Comparison of ENCODE assay signal across 8 cellular contexts in the genomic region with DNA sequence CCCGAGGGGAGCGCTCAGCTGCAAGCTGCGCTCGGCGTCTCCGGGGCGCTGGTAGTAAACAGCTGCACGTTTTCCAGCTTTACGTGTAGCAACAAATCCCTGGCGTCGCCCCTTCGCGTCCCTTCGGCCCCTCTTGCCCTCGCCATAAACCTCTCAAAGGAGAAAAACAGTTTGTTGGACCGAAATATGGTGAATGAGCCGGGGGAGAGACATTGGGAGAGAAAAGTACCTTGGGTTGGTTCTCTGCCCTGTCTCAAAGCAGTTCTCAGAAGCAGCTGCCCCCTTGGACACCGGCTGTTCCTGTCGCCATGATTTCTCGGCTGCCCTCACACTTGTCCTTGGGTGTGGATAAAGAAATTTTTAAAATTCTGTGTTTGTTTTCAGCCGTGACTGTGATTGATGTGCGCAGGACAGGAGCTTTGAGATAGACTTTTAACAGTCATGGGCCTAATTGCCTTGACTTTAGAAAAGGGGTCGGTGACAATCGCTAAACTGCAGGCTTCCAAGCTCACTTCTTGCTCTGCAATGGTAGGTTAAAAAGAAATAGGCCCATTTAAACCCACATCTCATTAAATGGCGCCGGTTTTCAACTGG. TPM values are rescaled to one million over a fixed set of nuclear protein-coding genes. Genes with fewer than 3 reads are reported as not detected.
DNase-seq lines count a peak whose midpoint lies in the region; ATAC-seq, FAIRE-seq and TF ChIP-seq lines count a peak whose summit lies in the region.

No MANE protein-coding gene starts in this region.

- H4K20me1 ChIP-seq in K562 (replicated peaks; ENCODE audit: control insufficient read depth, insufficient read depth, low read length), result no peaks in the 10 kb centered on the region

- peaks cover 17% of the 10 kb centered on the region for H3K4me1 ChIP-seq in HUES64 (ENCODE audit: insufficient read depth, low read length)
- peaks cover 10 to 19% of the 10 kb centered on the region in 2 experiments; a peak in 4 of 5 replicates for H3K4me1 ChIP-seq in K562 (replicated peaks in 1 of 2; ENCODE audit: control insufficient read depth in 2 of 2, insufficient read depth in 2 of 2, low read length in 2 of 2)
- peaks cover 35% of the 10 kb centered on the region for H3K4me1 ChIP-seq in upper lobe of right lung

- ATAC-seq in K562, result no peak
- no peak for ATAC-seq in memory B cell (ENCODE audit: low read depth)
- ATAC-seq in upper lobe of right lung, result no peak
- ATAC-seq in HG03139 (IDR thresholded peaks at IDR 0.05; ENCODE audit: unreplicated experiment), result no peak
- no peak for ATAC-seq in HG02981 (IDR thresholded peaks at IDR 0.05; ENCODE audit: unreplicated experiment)

- no peak for TF ChIP-seq RAD21 in K562 (CRISPR knock-in tag; conservative IDR thresholded peaks at IDR 0.05 in 1 of 2, IDR thresholded peaks at IDR 0.05 in 1 of 2)

- H3K27ac ChIP-seq in HUES64 (ENCODE audit: low read depth, low read length) (peak overlapping the region; percentile 84; the same call in 1 of the 2 replicates), K562 (ENCODE audit: extremely low read depth, low read depth, low read length) (peak overlapping the region; percentile 91), upper lobe of right lung (peak overlapping the region; percentile 93)

- H3K9me1 ChIP-seq in K562 (ENCODE audit: control insufficient read depth, insufficient read depth, low read length), result no peaks in the 10 kb centered on the region

- H3K4me2 ChIP-seq in K562 (ENCODE audit: insufficient read depth, low read length), result peak overlapping the region; percentile 75

- H2AFZ ChIP-seq in K562 (ENCODE audit: low read depth, low read length), result no peak overlapping the region

- H3K9ac ChIP-seq in HUES64 (ENCODE audit: low read depth, low read length), result peak overlapping the region; percentile 86
- H3K9ac ChIP-seq in K562 (ENCODE audit: insufficient read depth in 1 of 2, low read depth in 2 of 2, low read length in 2 of 2), result peak overlapping the region; percentile 81 to 91

- H3K9me3 ChIP-seq in HUES64 (ENCODE audit: insufficient read depth, low read depth, low read length) (no peaks in the 10 kb centered on the region), K562 (replicated peaks; ENCODE audit: control insufficient read depth, insufficient read depth, low read depth, low read length) (peaks cover 7% of the 10 kb centered on the region; the same call in 1 of the 2 replicates), upper lobe of right lung (no peaks in the 10 kb centered on the region)

- DNase-seq in BJ (ENCODE audit: low read depth) (no peak), K562 (ENCODE audit: extremely low read depth in 1 of 4, low spot score in 3 of 4) (peak in 1 of 4 experiments; percentile 41), memory B cell (ENCODE audit: low spot score in 2 of 2) (no peak), upper lobe of right lung (no peak)
- DNase-seq in effector CD8-positive, alpha-beta T cell (lab: John Stamatoyannopoulos, UW), result no peak

- peaks cover 36% of the 10 kb centered on the region for H3K4me1 Mint-ChIP-seq in memory B cell

- H3K4me3 Mint-ChIP-seq in memory B cell, result peak overlapping the region; percentile 96

- H3K4me3 ChIP-seq in BJ (ENCODE audit: low read depth, low read length) (peak overlapping the region; percentile 97), HUES64 (ENCODE audit: low read length) (peak overlapping the region; percentile 81), K562 (peak overlapping the region; percentile 91), upper lobe of right lung (peak overlapping the region; percentile 91)

- WGBS in HUES64, result 2% methylated on average over 26 of the region's 26 CpGs
- WGBS in K562 (ENCODE audit: insufficient coverage, low coverage, missing lambda C conversion rate), result under 1% methylated on average over 15 of the region's 26 CpGs

- no peaks in the 10 kb centered on the region for H3K36me3 ChIP-seq in BJ (ENCODE audit: control insufficient read depth, insufficient read depth, low read length)
- no peaks in the 10 kb centered on the region for H3K36me3 ChIP-seq in HUES64 (ENCODE audit: insufficient read depth, low read length)
- peaks cover 15% of the 10 kb centered on the region for H3K36me3 ChIP-seq in K562 (ENCODE audit: control insufficient read depth, insufficient read depth, low read length)
- no peaks in the 10 kb centered on the region for H3K36me3 ChIP-seq in upper lobe of right lung

- CTCF ChIA-PET in BJ (lab: Yijun Ruan, JAX) (interaction anchor here (1.2 to 1.7 kb wide), 7 partner anchors 26 to 195 kb away, joined by 3 to 10 read pairs (median 5); partner anchors contain the start of gene JAK2), K562 (lab: Yijun Ruan, JAX; ENCODE audit: low intra/inter-chr PET ratio) (no interaction called here)

- no peaks in the 10 kb centered on the region for H3K27me3 ChIP-seq in BJ (ENCODE audit: control insufficient read depth, insufficient read depth, low read length)
- no peaks in the 10 kb centered on the region for H3K27me3 ChIP-seq in HUES64 (ENCODE audit: insufficient read depth, low read length)
- no peaks in the 10 kb centered on the region for H3K27me3 ChIP-seq in K562 (ENCODE audit: control insufficient read depth in 2 of 2, insufficient read depth in 2 of 2, low read length in 2 of 2)
- no peaks in the 10 kb centered on the region for H3K27me3 ChIP-seq in upper lobe of right lung

- peak overlapping the region; percentile 88 for H3K27ac Mint-ChIP-seq in memory B cell

- in situ Hi-C loops in K562 (cut with MboI), result no loop called here

- BruUV-seq in K562 (replicated peaks; lab: Mats Ljungman, UMichigan), result no TSS peak

- no peak for FAIRE-seq in K562 (lab: Jason Lieb, UNC)

- no peaks in the 10 kb centered on the region for H3K36me3 Mint-ChIP-seq in memory B cell

- TF ChIP-seq EP300 in K562 (IDR thresholded peaks at IDR 0.05; ENCODE audit: low read length), result no peak

- TF ChIP-seq CTCF in BJ (IDR thresholded peaks at IDR 0.05; ENCODE audit: insufficient read depth, low read depth, low read length), result no peak
- no peak for TF ChIP-seq CTCF in K562 (IDR thresholded peaks at IDR 0.05 in 2 of 3, conservative IDR thresholded peaks at IDR 0.05 in 1 of 3; ENCODE audit: insufficient read depth in 2 of 3, low read depth in 1 of 3, low read length in 3 of 3)
- TF ChIP-seq CTCF in upper lobe of right lung (IDR thresholded peaks at IDR 0.05), result no peak

- POLR2A ChIA-PET in BJ (lab: Charles Lee) (no interaction called here), K562 (lab: Yijun Ruan, JAX) (interaction anchor here (1.0 to 2.6 kb wide), 6 partner anchors 17 to 69 kb away, joined by 3 to 14 read pairs (median 4); no protein-coding TSS in a partner anchor)

- no peaks in the 10 kb centered on the region for H3K9me3 Mint-ChIP-seq in memory B cell

- no peak for TF ChIP-seq POLR2A in K562 (conservative IDR thresholded peaks at IDR 0.05)

- no peaks in the 10 kb centered on the region for H3K27me3 Mint-ChIP-seq in memory B cell

- peaks cover 58% of the 10 kb centered on the region for H3K79me2 ChIP-seq in K562 (ENCODE audit: control insufficient read depth, insufficient read depth, low read length)

- intact Hi-C loops in K562 (cut with micrococcal nuclease), result loop anchor here (10.0 kb wide), 1 partner anchor 131 kb away; no protein-coding TSS in a partner anchor
- intact Hi-C loops in upper lobe of right lung (cut with DNase I), result no loop called here

RNA-seq across cellular contexts. Expression of gene RCL1, which starts 0.8 kb away (rescaled TPM):
- polyA plus RNA-seq in BJ (2011; rRNA removed), result 3.7 and 5.1 TPM in 2 replicates
- polyA minus RNA-seq in BJ (2011; rRNA and poly(A)+ RNA removed), result 5.1 and 8.9 TPM in 2 replicates
- 20.6 TPM for polyA plus RNA-seq in HUES64 (2013, experiment 1 of 2)
- 18.8 TPM for polyA plus RNA-seq in HUES64 (2013, experiment 2 of 2)
- total RNA-seq in K562 (2011; cell fraction: chromatin; rRNA removed; ENCODE audit: low replicate concordance), result 60.6 and 89.3 TPM in 2 replicates
- 32.9 and 33.2 TPM in 2 replicates for total RNA-seq in K562 (2011; cell fraction: nucleolus; rRNA removed)
- 50.7 and 56.7 TPM in 2 replicates for total RNA-seq in K562 (2011; cell fraction: nucleoplasm; rRNA removed)
- 47.4 and 53.9 TPM in 2 replicates for total RNA-seq in K562 (2014; rRNA removed)
- total RNA-seq in K562 (2014; rRNA removed; fragmentation: Illumina TruSeq; extraction: Trizol), result 35.7 and 37.7 TPM in 2 replicates
- 38.2 and 38.6 TPM in 2 replicates for total RNA-seq in K562 (2015; rRNA removed; fragmentation: Illumina TruSeq; extraction: Trizol)
- total RNA-seq in K562 (2021), result 46.4 and 47.5 TPM in 2 replicates
- 24.0 and 40.9 TPM in 2 replicates for polyA plus RNA-seq in K562 (2011; rRNA removed)
- polyA plus RNA-seq in K562 (2011; cell fraction: cytosol; rRNA removed), result 32.2 and 52.1 TPM in 2 replicates
- polyA plus RNA-seq in K562 (2011; cell fraction: nucleus; rRNA removed), result 45.1 and 54.2 TPM in 2 replicates
- polyA plus RNA-seq in K562 (2012), result 32.1 and 45.8 TPM in 2 replicates
- polyA plus RNA-seq in K562 (2014; fragmentation: Illumina TruSeq; extraction: Trizol), result 61.6 and 67.7 TPM in 2 replicates
- polyA plus RNA-seq in K562 (2014; fragmentation: Nextera tagmentation; extraction: Ambion mirVana), result 10 to 100 TPM; 36.9 to 46.1 TPM
- polyA plus RNA-seq in K562 (2014; rRNA removed), result 34.3 and 37.4 TPM in 2 replicates
- polyA minus RNA-seq in K562 (2011; rRNA and poly(A)+ RNA removed), result 37.0 and 57.9 TPM in 2 replicates
- 28.0 and 32.1 TPM in 2 replicates for polyA minus RNA-seq in K562 (2011; cell fraction: cytosol; rRNA and poly(A)+ RNA removed)
- polyA minus RNA-seq in K562 (2011; cell fraction: nucleus; rRNA and poly(A)+ RNA removed), result 52.6 and 116 TPM in 2 replicates
- total RNA-seq in upper lobe of right lung, result 19.6 TPM

RNA-seq across cellular contexts. Expression of gene AK3, which starts 52.5 kb away (rescaled TPM):
- 30.1 and 46.1 TPM in 2 replicates for polyA plus RNA-seq in BJ (2011; rRNA removed)
- 12.8 and 16.6 TPM in 2 replicates for polyA minus RNA-seq in BJ (2011; rRNA and poly(A)+ RNA removed)
- 30.0 TPM for polyA plus RNA-seq in HUES64 (2013, experiment 1 of 2)
- polyA plus RNA-seq in HUES64 (2013, experiment 2 of 2), result 35.9 TPM
- total RNA-seq in K562 (2011; cell fraction: chromatin; rRNA removed; ENCODE audit: low replicate concordance), result 12.2 and 41.1 TPM in 2 replicates
- total RNA-seq in K562 (2011; cell fraction: nucleolus; rRNA removed), result 15.2 and 20.9 TPM in 2 replicates
- total RNA-seq in K562 (2011; cell fraction: nucleoplasm; rRNA removed), result 14.7 and 28.6 TPM in 2 replicates
- 78.6 and 148 TPM in 2 replicates for total RNA-seq in K562 (2014; rRNA removed)
- total RNA-seq in K562 (2014; rRNA removed; fragmentation: Illumina TruSeq; extraction: Trizol), result 44.7 and 55.0 TPM in 2 replicates
- 34.2 and 40.5 TPM in 2 replicates for total RNA-seq in K562 (2015; rRNA removed; fragmentation: Illumina TruSeq; extraction: Trizol)
- 35.6 and 36.9 TPM in 2 replicates for total RNA-seq in K562 (2021)
- polyA plus RNA-seq in K562 (2011; rRNA removed), result 33.6 and 47.4 TPM in 2 replicates
- 12.4 and 15.0 TPM in 2 replicates for polyA plus RNA-seq in K562 (2011; cell fraction: cytosol; rRNA removed)
- polyA plus RNA-seq in K562 (2011; cell fraction: nucleus; rRNA removed), result 24.0 and 31.9 TPM in 2 replicates
- 29.8 and 35.5 TPM in 2 replicates for polyA plus RNA-seq in K562 (2012)
- polyA plus RNA-seq in K562 (2014; fragmentation: Illumina TruSeq; extraction: Trizol), result 43.2 and 49.7 TPM in 2 replicates
- 10 to 100 TPM; 12.2 to 16.0 TPM for polyA plus RNA-seq in K562 (2014; fragmentation: Nextera tagmentation; extraction: Ambion mirVana)
- polyA plus RNA-seq in K562 (2014; rRNA removed), result 39.7 and 41.8 TPM in 2 replicates
- polyA minus RNA-seq in K562 (2011; rRNA and poly(A)+ RNA removed), result 20.3 and 22.8 TPM in 2 replicates
- polyA minus RNA-seq in K562 (2011; cell fraction: cytosol; rRNA and poly(A)+ RNA removed), result 18.7 and 28.2 TPM in 2 replicates
- 30.8 and 33.7 TPM in 2 replicates for polyA minus RNA-seq in K562 (2011; cell fraction: nucleus; rRNA and poly(A)+ RNA removed)
- 44.2 TPM for total RNA-seq in upper lobe of right lung
